ENCODE assay signal across 1 cellular context in the genomic region with DNA sequence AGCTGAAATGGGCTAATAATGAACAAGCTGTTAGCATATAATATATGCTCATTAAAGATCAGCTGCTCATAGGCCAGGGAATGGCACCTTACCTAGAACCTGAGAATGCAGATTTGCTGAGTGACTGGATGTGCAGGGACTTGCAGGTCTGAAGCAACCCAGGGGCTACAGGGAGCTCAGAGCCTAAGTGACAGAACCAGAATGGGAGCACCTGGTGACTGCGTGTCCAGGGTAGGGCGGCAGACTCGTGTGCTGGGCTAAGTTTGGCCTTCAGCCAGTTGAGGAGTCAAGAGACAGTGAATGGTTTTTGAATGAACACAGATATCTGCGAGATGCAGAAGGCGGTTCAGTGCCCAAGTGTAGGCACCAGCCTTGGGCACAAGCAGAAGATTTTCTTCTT.
TF ChIP-seq lines count a peak whose summit lies in the region.

No MANE protein-coding gene starts in this region.

TF ChIP-seq in WTC11, 78 proteins besides CTCF, POLR2A, EP300 and RAD21 (continued from another document):
- TF ChIP-seq, protein P1, sequence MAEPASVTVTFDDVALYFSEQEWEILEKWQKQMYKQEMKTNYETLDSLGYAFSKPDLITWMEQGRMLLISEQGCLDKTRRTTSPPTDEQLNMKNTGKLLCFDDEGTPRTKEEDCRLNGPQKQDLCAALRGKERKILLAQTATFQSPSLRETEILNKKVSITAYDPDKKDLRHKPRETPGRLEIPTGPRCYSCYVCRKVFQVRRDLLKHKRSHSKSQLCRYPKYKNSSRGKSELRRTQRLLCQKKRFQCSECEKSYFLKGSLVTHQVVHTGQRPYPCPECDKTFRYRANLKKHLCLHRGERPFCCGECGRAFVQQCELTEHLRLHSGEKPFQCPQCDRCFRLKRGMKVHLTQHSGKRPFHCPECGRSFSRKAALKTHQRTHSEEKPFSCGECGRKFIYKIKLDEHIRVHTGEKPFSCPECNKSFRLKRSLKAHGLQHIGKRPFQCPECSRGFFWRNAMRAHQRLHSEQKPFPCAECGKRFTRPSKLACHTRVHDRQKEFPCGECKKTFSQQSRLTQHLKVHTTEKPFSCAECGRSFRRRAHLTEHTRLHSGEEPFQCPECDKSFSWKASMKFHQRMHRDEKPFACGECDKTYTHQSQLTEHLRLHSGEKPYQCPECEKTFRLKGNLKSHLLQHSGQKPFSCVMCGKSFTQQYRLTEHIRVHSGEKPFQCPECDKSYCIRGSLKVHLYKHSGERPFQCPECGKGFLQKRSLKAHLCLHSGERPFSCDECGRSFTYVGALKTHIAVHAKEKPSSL (CRISPR knock-in tag; conservative IDR thresholded peaks at IDR 0.05), result no peak
- TF ChIP-seq SP1 (CRISPR knock-in tag; conservative IDR thresholded peaks at IDR 0.05), result no peak
- no peak for TF ChIP-seq CREM (CRISPR knock-in tag; IDR thresholded peaks at IDR 0.05)
- TF ChIP-seq ZBTB21 (CRISPR knock-in tag; IDR thresholded peaks at IDR 0.05; ENCODE audit: borderline replicate concordance), result no peak
- TF ChIP-seq, protein P2, sequence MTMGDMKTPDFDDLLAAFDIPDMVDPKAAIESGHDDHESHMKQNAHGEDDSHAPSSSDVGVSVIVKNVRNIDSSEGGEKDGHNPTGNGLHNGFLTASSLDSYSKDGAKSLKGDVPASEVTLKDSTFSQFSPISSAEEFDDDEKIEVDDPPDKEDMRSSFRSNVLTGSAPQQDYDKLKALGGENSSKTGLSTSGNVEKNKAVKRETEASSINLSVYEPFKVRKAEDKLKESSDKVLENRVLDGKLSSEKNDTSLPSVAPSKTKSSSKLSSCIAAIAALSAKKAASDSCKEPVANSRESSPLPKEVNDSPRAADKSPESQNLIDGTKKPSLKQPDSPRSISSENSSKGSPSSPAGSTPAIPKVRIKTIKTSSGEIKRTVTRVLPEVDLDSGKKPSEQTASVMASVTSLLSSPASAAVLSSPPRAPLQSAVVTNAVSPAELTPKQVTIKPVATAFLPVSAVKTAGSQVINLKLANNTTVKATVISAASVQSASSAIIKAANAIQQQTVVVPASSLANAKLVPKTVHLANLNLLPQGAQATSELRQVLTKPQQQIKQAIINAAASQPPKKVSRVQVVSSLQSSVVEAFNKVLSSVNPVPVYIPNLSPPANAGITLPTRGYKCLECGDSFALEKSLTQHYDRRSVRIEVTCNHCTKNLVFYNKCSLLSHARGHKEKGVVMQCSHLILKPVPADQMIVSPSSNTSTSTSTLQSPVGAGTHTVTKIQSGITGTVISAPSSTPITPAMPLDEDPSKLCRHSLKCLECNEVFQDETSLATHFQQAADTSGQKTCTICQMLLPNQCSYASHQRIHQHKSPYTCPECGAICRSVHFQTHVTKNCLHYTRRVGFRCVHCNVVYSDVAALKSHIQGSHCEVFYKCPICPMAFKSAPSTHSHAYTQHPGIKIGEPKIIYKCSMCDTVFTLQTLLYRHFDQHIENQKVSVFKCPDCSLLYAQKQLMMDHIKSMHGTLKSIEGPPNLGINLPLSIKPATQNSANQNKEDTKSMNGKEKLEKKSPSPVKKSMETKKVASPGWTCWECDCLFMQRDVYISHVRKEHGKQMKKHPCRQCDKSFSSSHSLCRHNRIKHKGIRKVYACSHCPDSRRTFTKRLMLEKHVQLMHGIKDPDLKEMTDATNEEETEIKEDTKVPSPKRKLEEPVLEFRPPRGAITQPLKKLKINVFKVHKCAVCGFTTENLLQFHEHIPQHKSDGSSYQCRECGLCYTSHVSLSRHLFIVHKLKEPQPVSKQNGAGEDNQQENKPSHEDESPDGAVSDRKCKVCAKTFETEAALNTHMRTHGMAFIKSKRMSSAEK (CRISPR knock-in tag; IDR thresholded peaks at IDR 0.05; ENCODE audit: borderline replicate concordance), result no peak
- TF ChIP-seq, protein P3, sequence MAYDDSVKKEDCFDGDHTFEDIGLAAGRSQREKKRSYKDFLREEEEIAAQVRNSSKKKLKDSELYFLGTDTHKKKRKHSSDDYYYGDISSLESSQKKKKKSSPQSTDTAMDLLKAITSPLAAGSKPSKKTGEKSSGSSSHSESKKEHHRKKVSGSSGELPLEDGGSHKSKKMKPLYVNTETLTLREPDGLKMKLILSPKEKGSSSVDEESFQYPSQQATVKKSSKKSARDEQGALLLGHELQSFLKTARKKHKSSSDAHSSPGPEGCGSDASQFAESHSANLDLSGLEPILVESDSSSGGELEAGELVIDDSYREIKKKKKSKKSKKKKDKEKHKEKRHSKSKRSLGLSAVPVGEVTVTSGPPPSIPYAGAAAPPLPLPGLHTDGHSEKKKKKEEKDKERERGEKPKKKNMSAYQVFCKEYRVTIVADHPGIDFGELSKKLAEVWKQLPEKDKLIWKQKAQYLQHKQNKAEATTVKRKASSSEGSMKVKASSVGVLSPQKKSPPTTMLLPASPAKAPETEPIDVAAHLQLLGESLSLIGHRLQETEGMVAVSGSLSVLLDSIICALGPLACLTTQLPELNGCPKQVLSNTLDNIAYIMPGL (CRISPR knock-in tag; IDR thresholded peaks at IDR 0.05), result no peak
- TF ChIP-seq ZNF263 (CRISPR knock-in tag; IDR thresholded peaks at IDR 0.05; ENCODE audit: low read depth), result no peak
- TF ChIP-seq, protein P4, sequence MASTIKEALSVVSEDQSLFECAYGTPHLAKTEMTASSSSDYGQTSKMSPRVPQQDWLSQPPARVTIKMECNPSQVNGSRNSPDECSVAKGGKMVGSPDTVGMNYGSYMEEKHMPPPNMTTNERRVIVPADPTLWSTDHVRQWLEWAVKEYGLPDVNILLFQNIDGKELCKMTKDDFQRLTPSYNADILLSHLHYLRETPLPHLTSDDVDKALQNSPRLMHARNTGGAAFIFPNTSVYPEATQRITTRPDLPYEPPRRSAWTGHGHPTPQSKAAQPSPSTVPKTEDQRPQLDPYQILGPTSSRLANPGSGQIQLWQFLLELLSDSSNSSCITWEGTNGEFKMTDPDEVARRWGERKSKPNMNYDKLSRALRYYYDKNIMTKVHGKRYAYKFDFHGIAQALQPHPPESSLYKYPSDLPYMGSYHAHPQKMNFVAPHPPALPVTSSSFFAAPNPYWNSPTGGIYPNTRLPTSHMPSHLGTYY (CRISPR knock-in tag; IDR thresholded peaks at IDR 0.05), result no peak
- TF ChIP-seq, protein P5, sequence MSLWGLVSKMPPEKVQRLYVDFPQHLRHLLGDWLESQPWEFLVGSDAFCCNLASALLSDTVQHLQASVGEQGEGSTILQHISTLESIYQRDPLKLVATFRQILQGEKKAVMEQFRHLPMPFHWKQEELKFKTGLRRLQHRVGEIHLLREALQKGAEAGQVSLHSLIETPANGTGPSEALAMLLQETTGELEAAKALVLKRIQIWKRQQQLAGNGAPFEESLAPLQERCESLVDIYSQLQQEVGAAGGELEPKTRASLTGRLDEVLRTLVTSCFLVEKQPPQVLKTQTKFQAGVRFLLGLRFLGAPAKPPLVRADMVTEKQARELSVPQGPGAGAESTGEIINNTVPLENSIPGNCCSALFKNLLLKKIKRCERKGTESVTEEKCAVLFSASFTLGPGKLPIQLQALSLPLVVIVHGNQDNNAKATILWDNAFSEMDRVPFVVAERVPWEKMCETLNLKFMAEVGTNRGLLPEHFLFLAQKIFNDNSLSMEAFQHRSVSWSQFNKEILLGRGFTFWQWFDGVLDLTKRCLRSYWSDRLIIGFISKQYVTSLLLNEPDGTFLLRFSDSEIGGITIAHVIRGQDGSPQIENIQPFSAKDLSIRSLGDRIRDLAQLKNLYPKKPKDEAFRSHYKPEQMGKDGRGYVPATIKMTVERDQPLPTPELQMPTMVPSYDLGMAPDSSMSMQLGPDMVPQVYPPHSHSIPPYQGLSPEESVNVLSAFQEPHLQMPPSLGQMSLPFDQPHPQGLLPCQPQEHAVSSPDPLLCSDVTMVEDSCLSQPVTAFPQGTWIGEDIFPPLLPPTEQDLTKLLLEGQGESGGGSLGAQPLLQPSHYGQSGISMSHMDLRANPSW (CRISPR knock-in tag; conservative IDR thresholded peaks at IDR 0.05; ENCODE audit: low read depth), result no peak
- no peak for TF ChIP-seq FOXK1 (CRISPR knock-in tag; IDR thresholded peaks at IDR 0.05)
- TF ChIP-seq, protein P6, sequence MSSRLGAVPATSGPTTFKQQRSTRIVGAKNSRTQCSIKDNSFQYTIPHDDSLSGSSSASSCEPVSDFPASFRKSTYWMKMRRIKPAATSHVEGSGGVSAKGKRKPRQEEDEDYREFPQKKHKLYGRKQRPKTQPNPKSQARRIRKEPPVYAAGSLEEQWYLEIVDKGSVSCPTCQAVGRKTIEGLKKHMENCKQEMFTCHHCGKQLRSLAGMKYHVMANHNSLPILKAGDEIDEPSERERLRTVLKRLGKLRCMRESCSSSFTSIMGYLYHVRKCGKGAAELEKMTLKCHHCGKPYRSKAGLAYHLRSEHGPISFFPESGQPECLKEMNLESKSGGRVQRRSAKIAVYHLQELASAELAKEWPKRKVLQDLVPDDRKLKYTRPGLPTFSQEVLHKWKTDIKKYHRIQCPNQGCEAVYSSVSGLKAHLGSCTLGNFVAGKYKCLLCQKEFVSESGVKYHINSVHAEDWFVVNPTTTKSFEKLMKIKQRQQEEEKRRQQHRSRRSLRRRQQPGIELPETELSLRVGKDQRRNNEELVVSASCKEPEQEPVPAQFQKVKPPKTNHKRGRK (CRISPR knock-in tag; IDR thresholded peaks at IDR 0.05; ENCODE audit: borderline replicate concordance), result no peak
- TF ChIP-seq, protein P7, sequence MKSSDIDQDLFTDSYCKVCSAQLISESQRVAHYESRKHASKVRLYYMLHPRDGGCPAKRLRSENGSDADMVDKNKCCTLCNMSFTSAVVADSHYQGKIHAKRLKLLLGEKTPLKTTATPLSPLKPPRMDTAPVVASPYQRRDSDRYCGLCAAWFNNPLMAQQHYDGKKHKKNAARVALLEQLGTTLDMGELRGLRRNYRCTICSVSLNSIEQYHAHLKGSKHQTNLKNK (CRISPR knock-in tag; IDR thresholded peaks at IDR 0.05), result no peak
